8 cellular contexts compared by ENCODE assay signal in the genomic region with DNA sequence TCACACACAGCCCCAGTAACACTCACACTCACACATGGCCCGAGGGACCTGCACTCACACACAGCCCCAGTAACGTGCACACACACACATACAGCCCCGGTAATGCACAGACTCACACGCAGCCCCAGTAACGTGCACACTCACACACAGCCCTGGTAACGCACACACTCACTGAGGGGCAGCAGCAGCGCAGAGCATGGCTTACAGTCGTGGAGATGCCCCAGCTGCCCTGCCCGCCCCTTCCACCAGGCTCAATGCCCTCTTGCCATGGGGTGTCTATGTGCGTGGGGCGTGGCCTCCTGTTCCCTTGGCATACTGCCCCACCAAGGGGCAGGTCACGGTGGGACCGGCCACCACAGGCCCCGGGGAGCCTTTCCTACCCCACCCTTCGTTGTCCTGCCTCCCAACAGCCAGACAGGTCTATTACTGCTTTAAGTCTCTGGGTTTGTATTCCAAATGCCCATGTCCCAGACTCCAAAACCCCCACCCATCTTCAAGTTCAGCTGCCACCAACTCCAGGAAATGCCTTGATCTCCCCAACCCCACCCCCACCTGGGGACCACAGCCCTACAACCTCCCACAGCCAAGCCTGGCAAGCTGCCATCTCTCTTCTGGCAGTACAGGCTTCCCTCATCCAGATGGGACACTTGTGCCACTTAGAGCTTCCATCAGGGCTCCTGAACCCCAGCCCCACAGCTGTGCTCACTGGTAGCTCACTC. TPM values are rescaled to one million over a fixed set of nuclear protein-coding genes. Genes with fewer than 3 reads are reported as not detected.
DNase-seq lines count a peak whose midpoint lies in the region; ATAC-seq and TF ChIP-seq lines count a peak whose summit lies in the region.

No MANE protein-coding gene starts in this region.

- peak overlapping the region; percentile 80 for H3K4me3 Mint-ChIP-seq in neural crest cell

- peak overlapping the region; percentile 64 for H3K27ac Mint-ChIP-seq in neural crest cell (ENCODE audit: unreplicated experiment)

- DNase-seq in D341Med (ENCODE audit: low spot score) (peak; percentile 22), NCI-H524 treated with DMSO at 0.1 percent for 48 hours (lab: John Stamatoyannopoulos, UW) (peak; percentile 67), colonic mucosa (peak; percentile 38), neural crest cell (ENCODE audit: low read depth, low spot score) (no peak), NCI-H226 (no peak), NOMO-1 treated with DMSO at 0.1 percent for 48 hours (lab: John Stamatoyannopoulos, UW; ENCODE audit: unreplicated experiment) (no peak)
- DNase-seq in stimulated activated CD4-positive, alpha-beta T cell treated with anti-CD3 and anti-CD28 coated beads, Interleukin-4, amount 100 ng/mL, for 1 hour: no peak

- intact Hi-C loops in colonic mucosa (cut with DNase I): no loop called here

- H3K4me3 ChIP-seq in colonic mucosa: no peak overlapping the region

- H3K9ac ChIP-seq in colonic mucosa (ENCODE audit: low read depth in 2 of 2, low read length in 2 of 2): no peak overlapping the region

- H3K4me1 Mint-ChIP-seq in neural crest cell: peaks cover 54% of the 10 kb centered on the region

- peaks cover 8% of the 10 kb centered on the region for H3K4me1 ChIP-seq in colonic mucosa

- no peaks in the 10 kb centered on the region for H3K36me3 ChIP-seq in colonic mucosa

- peaks cover 57% of the 10 kb centered on the region for H3K27me3 Mint-ChIP-seq in neural crest cell (ENCODE audit: low read depth)

- no peaks in the 10 kb centered on the region for H3K36me3 Mint-ChIP-seq in neural crest cell (ENCODE audit: low read depth)

- no peak for ATAC-seq in GM21576 (IDR thresholded peaks at IDR 0.05; ENCODE audit: unreplicated experiment)

- H3K9me3 ChIP-seq in colonic mucosa: no peaks in the 10 kb centered on the region

- H3K27ac ChIP-seq in colonic mucosa: no peak overlapping the region

- H3K9me3 Mint-ChIP-seq in neural crest cell: no peaks in the 10 kb centered on the region

- no peaks in the 10 kb centered on the region for H3K27me3 ChIP-seq in colonic mucosa

- TF ChIP-seq CTCF in colonic mucosa (IDR thresholded peaks at IDR 0.05): no peak
- no peak for TF ChIP-seq CTCF in neural crest cell (conservative IDR thresholded peaks at IDR 0.05)

RNA-seq across cellular contexts. Expression of a gene that starts 2.6 kb away (rescaled TPM):
- total RNA-seq in colonic mucosa (1 to 10 TPM; 1.9 to 2.5 TPM), neural crest cell (6.4 and 8.6 TPM in 2 replicates)

RNA-seq across cellular contexts. Expression of a gene that starts 8.7 kb away (rescaled TPM):
- total RNA-seq in colonic mucosa (1 to 10 TPM; 1.4 to 3.0 TPM), neural crest cell (0.07 TPM in 2 replicates)

RNA-seq across cellular contexts. Expression of a gene that starts 47.5 kb away (rescaled TPM):
- total RNA-seq in colonic mucosa: 100 to 1,000 TPM; 121 to 141 TPM
- total RNA-seq in neural crest cell: 20.4 and 22.7 TPM in 2 replicates

Comparison
In these comparisons a context has a peak if more than half of its experiments do, and no peak if none do; other contexts are left out.
1. DNase-seq: peak in D341Med (single experiment), NCI-H524 treated with DMSO at 0.1 percent for 48 hours (single experiment) and colonic mucosa (single experiment); none in neural crest cell (single experiment), NCI-H226 (single experiment), NOMO-1 treated with DMSO at 0.1 percent for 48 hours (single experiment) and stimulated activated CD4-positive, alpha-beta T cell treated with anti-CD3 and anti-CD28 coated beads, Interleukin-4, amount 100 ng/mL, for 1 hour (single experiment).